In the genomic region with DNA sequence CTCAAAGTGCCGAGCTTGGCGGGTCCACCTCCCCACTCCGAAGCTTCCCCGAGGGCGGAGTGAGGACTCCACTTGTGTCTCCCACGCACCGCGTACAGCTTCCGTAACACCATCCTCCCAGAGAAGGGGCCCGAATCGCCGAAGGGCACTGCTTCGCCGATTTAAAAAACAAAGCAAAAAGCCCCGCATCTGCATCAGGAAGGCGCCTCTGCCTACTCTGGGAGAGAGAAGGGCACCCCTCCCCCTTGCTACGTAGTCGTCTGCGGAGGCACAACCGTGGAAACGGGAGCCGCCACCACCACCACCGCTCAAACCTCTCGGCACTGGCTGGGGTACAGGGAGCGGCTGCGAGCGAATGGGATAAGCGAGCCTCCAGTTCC, we compare ENCODE assay signal across 1 cellular context.
TF ChIP-seq lines count a peak whose summit lies in the region.

No MANE protein-coding gene starts in this region.

TF ChIP-seq in K562, 482 proteins besides CTCF, POLR2A, EP300 and RAD21 (continued from another document and continues in another):
- TF ChIP-seq SRSF1 (IDR thresholded peaks at IDR 0.05; ENCODE audit: low read depth, low read length) (no peak), DPF2 (IDR thresholded peaks at IDR 0.05) (no peak), ARHGAP35 (IDR thresholded peaks at IDR 0.05; ENCODE audit: partially characterized antibody) (no peak), MTA2 (IDR thresholded peaks at IDR 0.05; ENCODE audit: low read depth) (no peak), ZNF12 (CRISPR knock-in tag; IDR thresholded peaks at IDR 0.05) (0 out of 2 replicates have a peak, but pooled peaks have one; percentile 11), ZNF347 (CRISPR knock-in tag; IDR thresholded peaks at IDR 0.05; ENCODE audit: low read depth) (no peak), SIX5 (IDR thresholded peaks at IDR 0.05; ENCODE audit: borderline replicate concordance in 1 of 2, insufficient read depth in 1 of 2, low read depth in 1 of 2, low read length in 2 of 2) (no peak), PHF8 (IDR thresholded peaks at IDR 0.05; ENCODE audit: borderline replicate concordance, low read length) (no peak), ZNF436 (CRISPR knock-in tag; IDR thresholded peaks at IDR 0.05) (no peak), ZNF253 (CRISPR knock-in tag; conservative IDR thresholded peaks at IDR 0.05) (no peak), IFI16 (CRISPR knock-in tag; IDR thresholded peaks at IDR 0.05) (no peak), DEAF1 (CRISPR knock-in tag; IDR thresholded peaks at IDR 0.05) (no peak), SLC30A9 (CRISPR knock-in tag; IDR thresholded peaks at IDR 0.05) (no peak), SAFB (IDR thresholded peaks at IDR 0.05; ENCODE audit: borderline replicate concordance, low read depth, low read length) (no peak), POLR2AphosphoS5 (IDR thresholded peaks at IDR 0.05; ENCODE audit: control insufficient read depth, insufficient read depth, low read depth, low read length) (no peak), ZBTB17 (CRISPR knock-in tag; IDR thresholded peaks at IDR 0.05) (0 out of 2 replicates have a peak, but pooled peaks have one; percentile 7), ZNF586 (CRISPR knock-in tag; conservative IDR thresholded peaks at IDR 0.05) (no peak), STAT5A (IDR thresholded peaks at IDR 0.05; ENCODE audit: borderline replicate concordance, low read length) (no peak), SAP30 (IDR thresholded peaks at IDR 0.05; ENCODE audit: borderline replicate concordance, insufficient read depth, low read depth, low read length, poor library complexity, severe bottlenecking) (peak; percentile 11), POU5F1 (IDR thresholded peaks at IDR 0.05; ENCODE audit: borderline replicate concordance, low read depth, low read length, partially characterized antibody) (no peak), GABPA (tag; conservative IDR thresholded peaks at IDR 0.05; ENCODE audit: low read depth) (no peak), SMARCE1 (IDR thresholded peaks at IDR 0.05) (0 out of 2 replicates have a peak, but pooled peaks have one; percentile 57), FOXK2 (conservative IDR thresholded peaks at IDR 0.05 in 1 of 2, IDR thresholded peaks at IDR 0.05 in 1 of 2; ENCODE audit: low read depth in 2 of 2) (no peak), DIDO1 (tag; IDR thresholded peaks at IDR 0.05; ENCODE audit: low read depth) (no peak), NR1H2 (CRISPR knock-in tag; IDR thresholded peaks at IDR 0.05) (0 out of 2 replicates have a peak, but pooled peaks have one; percentile 23), ZEB2 (IDR thresholded peaks at IDR 0.05) (no peak), NFE2L1 (tag; IDR thresholded peaks at IDR 0.05; ENCODE audit: borderline replicate concordance, low read depth) (no peak), BMI1 (IDR thresholded peaks at IDR 0.05; ENCODE audit: low read length) (no peak), ZNF282 (CRISPR knock-in tag; IDR thresholded peaks at IDR 0.05) (no peak), NCOR1 (IDR thresholded peaks at IDR 0.05) (0 out of 2 replicates have a peak, but pooled peaks have one; percentile 6), EGR1 (conservative IDR thresholded peaks at IDR 0.05) (peak; percentile 74), HIVEP1 (CRISPR knock-in tag; IDR thresholded peaks at IDR 0.05) (no peak), PURB (CRISPR knock-in tag; IDR thresholded peaks at IDR 0.05; ENCODE audit: low read depth) (no peak), KDM5B (IDR thresholded peaks at IDR 0.05; ENCODE audit: insufficient replicate concordance, low read depth, low read length) (peak; percentile 26)
- TF ChIP-seq, protein P1, sequence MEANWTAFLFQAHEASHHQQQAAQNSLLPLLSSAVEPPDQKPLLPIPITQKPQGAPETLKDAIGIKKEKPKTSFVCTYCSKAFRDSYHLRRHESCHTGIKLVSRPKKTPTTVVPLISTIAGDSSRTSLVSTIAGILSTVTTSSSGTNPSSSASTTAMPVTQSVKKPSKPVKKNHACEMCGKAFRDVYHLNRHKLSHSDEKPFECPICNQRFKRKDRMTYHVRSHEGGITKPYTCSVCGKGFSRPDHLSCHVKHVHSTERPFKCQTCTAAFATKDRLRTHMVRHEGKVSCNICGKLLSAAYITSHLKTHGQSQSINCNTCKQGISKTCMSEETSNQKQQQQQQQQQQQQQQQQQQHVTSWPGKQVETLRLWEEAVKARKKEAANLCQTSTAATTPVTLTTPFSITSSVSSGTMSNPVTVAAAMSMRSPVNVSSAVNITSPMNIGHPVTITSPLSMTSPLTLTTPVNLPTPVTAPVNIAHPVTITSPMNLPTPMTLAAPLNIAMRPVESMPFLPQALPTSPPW (CRISPR knock-in tag; IDR thresholded peaks at IDR 0.05), result no peak
- TF ChIP-seq, protein P2, sequence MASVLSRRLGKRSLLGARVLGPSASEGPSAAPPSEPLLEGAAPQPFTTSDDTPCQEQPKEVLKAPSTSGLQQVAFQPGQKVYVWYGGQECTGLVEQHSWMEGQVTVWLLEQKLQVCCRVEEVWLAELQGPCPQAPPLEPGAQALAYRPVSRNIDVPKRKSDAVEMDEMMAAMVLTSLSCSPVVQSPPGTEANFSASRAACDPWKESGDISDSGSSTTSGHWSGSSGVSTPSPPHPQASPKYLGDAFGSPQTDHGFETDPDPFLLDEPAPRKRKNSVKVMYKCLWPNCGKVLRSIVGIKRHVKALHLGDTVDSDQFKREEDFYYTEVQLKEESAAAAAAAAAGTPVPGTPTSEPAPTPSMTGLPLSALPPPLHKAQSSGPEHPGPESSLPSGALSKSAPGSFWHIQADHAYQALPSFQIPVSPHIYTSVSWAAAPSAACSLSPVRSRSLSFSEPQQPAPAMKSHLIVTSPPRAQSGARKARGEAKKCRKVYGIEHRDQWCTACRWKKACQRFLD (CRISPR knock-in tag; IDR thresholded peaks at IDR 0.05), result no peak
- TF ChIP-seq, protein P3, sequence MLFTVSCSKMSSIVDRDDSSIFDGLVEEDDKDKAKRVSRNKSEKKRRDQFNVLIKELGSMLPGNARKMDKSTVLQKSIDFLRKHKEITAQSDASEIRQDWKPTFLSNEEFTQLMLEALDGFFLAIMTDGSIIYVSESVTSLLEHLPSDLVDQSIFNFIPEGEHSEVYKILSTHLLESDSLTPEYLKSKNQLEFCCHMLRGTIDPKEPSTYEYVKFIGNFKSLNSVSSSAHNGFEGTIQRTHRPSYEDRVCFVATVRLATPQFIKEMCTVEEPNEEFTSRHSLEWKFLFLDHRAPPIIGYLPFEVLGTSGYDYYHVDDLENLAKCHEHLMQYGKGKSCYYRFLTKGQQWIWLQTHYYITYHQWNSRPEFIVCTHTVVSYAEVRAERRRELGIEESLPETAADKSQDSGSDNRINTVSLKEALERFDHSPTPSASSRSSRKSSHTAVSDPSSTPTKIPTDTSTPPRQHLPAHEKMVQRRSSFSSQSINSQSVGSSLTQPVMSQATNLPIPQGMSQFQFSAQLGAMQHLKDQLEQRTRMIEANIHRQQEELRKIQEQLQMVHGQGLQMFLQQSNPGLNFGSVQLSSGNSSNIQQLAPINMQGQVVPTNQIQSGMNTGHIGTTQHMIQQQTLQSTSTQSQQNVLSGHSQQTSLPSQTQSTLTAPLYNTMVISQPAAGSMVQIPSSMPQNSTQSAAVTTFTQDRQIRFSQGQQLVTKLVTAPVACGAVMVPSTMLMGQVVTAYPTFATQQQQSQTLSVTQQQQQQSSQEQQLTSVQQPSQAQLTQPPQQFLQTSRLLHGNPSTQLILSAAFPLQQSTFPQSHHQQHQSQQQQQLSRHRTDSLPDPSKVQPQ (CRISPR knock-in tag; IDR thresholded peaks at IDR 0.05; ENCODE audit: borderline replicate concordance), result no peak
- TF ChIP-seq, protein P4, sequence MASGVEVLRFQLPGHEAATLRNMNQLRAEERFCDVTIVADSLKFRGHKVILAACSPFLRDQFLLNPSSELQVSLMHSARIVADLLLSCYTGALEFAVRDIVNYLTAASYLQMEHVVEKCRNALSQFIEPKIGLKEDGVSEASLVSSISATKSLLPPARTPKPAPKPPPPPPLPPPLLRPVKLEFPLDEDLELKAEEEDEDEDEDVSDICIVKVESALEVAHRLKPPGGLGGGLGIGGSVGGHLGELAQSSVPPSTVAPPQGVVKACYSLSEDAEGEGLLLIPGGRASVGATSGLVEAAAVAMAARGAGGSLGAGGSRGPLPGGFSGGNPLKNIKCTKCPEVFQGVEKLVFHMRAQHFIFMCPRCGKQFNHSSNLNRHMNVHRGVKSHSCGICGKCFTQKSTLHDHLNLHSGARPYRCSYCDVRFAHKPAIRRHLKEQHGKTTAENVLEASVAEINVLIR (CRISPR knock-in tag; IDR thresholded peaks at IDR 0.05), result no peak
- TF ChIP-seq, protein P5, sequence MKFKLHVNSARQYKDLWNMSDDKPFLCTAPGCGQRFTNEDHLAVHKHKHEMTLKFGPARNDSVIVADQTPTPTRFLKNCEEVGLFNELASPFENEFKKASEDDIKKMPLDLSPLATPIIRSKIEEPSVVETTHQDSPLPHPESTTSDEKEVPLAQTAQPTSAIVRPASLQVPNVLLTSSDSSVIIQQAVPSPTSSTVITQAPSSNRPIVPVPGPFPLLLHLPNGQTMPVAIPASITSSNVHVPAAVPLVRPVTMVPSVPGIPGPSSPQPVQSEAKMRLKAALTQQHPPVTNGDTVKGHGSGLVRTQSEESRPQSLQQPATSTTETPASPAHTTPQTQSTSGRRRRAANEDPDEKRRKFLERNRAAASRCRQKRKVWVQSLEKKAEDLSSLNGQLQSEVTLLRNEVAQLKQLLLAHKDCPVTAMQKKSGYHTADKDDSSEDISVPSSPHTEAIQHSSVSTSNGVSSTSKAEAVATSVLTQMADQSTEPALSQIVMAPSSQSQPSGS (CRISPR knock-in tag; IDR thresholded peaks at IDR 0.05), result no peak
- TF ChIP-seq, protein P6, sequence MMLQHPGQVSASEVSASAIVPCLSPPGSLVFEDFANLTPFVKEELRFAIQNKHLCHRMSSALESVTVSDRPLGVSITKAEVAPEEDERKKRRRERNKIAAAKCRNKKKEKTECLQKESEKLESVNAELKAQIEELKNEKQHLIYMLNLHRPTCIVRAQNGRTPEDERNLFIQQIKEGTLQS (IDR thresholded peaks at IDR 0.05), result no peak
- TF ChIP-seq, protein P6 (CRISPR knock-in tag; conservative IDR thresholded peaks at IDR 0.05), result no peak
- TF ChIP-seq, protein P7, sequence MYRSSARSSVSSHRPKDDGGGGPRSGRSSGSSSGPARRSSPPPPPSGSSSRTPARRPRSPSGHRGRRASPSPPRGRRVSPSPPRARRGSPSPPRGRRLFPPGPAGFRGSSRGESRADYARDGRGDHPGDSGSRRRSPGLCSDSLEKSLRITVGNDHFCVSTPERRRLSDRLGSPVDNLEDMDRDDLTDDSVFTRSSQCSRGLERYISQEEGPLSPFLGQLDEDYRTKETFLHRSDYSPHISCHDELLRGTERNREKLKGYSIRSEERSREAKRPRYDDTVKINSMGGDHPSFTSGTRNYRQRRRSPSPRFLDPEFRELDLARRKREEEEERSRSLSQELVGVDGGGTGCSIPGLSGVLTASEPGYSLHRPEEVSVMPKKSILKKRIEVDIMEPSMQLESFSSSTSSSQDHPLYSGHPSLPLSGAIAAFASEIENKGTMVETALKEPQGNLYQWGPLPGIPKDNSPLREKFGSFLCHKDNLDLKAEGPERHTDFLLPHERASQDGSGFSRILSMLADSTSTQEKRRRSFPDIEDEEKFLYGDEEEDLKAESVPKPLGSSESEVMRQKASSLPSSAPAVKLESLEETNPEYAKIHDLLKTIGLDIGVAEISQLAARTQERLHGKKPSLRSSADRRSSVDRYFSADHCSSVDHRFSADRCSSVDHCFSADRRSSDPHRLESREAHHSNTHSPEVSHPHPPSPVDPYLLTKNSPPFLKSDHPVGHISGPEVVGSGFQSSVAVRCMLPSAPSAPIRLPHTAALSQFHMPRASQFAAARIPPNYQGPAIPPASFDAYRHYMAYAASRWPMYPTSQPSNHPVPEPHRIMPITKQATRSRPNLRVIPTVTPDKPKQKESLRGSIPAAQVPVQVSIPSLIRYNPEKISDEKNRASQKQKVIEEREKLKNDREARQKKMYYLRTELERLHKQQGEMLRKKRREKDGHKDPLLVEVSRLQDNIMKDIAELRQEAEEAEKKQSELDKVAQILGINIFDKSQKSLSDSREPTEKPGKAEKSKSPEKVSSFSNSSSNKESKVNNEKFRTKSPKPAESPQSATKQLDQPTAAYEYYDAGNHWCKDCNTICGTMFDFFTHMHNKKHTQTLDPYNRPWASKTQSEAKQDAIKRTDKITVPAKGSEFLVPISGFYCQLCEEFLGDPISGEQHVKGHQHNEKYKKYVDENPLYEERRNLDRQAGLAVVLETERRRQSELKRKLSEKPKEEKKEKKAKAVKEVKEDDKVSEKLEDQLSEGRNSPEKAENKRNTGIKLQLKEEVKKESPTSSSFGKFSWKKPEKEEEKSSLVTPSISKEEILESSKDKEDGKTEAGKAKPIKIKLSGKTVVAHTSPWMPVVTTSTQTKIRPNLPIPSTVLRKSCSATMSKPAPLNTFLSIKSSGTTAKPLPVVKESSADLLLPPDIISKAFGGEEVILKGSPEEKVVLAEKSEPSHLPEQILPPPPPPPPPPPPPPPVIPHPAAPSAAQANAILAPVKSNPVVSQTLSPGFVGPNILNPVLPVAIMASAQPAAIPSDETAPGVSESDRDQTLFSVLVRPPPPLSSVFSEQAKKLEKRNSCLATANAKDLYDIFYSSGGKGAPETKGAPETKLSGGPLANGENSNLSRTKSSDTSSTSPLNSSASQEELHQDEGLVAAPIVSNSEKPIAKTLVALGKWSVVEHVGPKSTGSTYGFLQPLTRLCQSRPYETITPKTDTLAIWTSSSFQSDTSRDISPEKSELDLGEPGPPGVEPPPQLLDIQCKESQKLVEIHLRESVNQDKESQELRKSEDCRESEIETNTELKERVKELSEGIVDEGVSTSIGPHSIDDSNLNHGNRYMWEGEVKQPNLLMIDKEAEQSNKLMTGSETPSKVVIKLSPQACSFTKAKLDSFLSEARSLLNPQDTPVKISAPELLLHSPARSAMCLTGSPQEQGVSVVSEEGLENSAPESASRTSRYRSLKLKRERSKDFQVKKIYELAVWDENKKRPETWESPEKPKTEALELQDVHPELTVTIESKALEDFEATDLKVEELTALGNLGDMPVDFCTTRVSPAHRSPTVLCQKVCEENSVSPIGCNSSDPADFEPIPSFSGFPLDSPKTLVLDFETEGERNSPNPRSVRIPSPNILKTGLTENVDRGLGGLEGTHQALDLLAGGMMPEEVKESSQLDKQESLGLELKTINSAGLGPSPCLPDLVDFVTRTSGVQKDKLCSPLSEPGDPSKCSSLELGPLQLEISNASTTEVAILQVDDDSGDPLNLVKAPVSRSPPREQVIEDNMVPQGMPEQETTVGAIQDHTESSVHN (IDR thresholded peaks at IDR 0.05; ENCODE audit: borderline replicate concordance in 1 of 2, low read depth in 1 of 2), result no peak
- TF ChIP-seq, protein P8, sequence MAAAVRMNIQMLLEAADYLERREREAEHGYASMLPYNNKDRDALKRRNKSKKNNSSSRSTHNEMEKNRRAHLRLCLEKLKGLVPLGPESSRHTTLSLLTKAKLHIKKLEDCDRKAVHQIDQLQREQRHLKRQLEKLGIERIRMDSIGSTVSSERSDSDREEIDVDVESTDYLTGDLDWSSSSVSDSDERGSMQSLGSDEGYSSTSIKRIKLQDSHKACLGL (CRISPR knock-in tag; IDR thresholded peaks at IDR 0.05; ENCODE audit: borderline replicate concordance, poor library complexity, severe bottlenecking), result no peak
